In genomic region chr2:163417596-163418337, GRCh38 we compare ENCODE assay signal across 16 cellular contexts.
DNase-seq lines count a peak whose midpoint lies in the region; ATAC-seq and TF ChIP-seq lines count a peak whose summit lies in the region.
"Had no signal": no experiment of that assay in that cellular context is flagged by ENCODE, and none has a peak within 500 bp of the region (broad histone marks: within the 10 kb centered on the region; RNA-seq: fewer than 3 reads in every experiment).

No MANE protein-coding gene starts in this region.

- WGBS in prostate gland, result 83% methylated on average over 2 of the region's 2 CpGs

- intact Hi-C loops in prostate gland (cut with DNase I), result no loop called here
- intact Hi-C loops in dorsolateral prefrontal cortex (cut with DNase I), result no loop called here

- DNase-seq in DMS53 (lab: John Stamatoyannopoulos, UW), result no peak
- DNase-seq in iPS-NIHi7 (ENCODE audit: extremely low spot score), result no peak
- no peak for DNase-seq in prostate gland (ENCODE audit: low spot score)
- no peak for DNase-seq in dorsolateral prefrontal cortex
- DNase-seq: midbrain, NCI-H226, retina, SIG-M5, trophoblast cell had no signal

- no peak overlapping the region for H3K4me3 ChIP-seq in prostate gland
- H3K4me3 ChIP-seq in dorsolateral prefrontal cortex, result no peak overlapping the region

- ATAC-seq in GM18511 (IDR thresholded peaks at IDR 0.05; ENCODE audit: unreplicated experiment) (peak; percentile 96), GM19468 (IDR thresholded peaks at IDR 0.05; ENCODE audit: extremely low read depth, unreplicated experiment) (peak; percentile 91), HG02943 (IDR thresholded peaks at IDR 0.05; ENCODE audit: low read depth, unreplicated experiment) (peak; percentile 89), HG03571 (IDR thresholded peaks at IDR 0.05; ENCODE audit: unreplicated experiment) (peak; percentile 93)
- ATAC-seq: activated CD4-positive, CD25-positive, alpha-beta regulatory T cell treated with anti-CD3 and anti-CD28 coated beads, Interleukin-2, amount 50 U/mL, for 24 hours; activated T-helper 17 cell treated with anti-CD3 and anti-CD28 coated beads, Interleukin-2, amount 50 U/mL, for 72 hours; HCT116 had no signal

- H3K4me1 ChIP-seq in prostate gland (replicated peaks), result no peaks in the 10 kb centered on the region

- H3K36me3 ChIP-seq in prostate gland, result no peaks in the 10 kb centered on the region

- TF ChIP-seq CTCF in prostate gland (IDR thresholded peaks at IDR 0.05) (no peak), dorsolateral prefrontal cortex (IDR thresholded peaks at IDR 0.05 in 54 of 56, conservative IDR thresholded peaks at IDR 0.05 in 2 of 56; ENCODE audit: low read depth in 1 of 56, partially characterized antibody in 56 of 56) (no peak)

- H3K27me3 ChIP-seq in prostate gland (replicated peaks; ENCODE audit: insufficient read depth) (no peaks in the 10 kb centered on the region), dorsolateral prefrontal cortex (no peaks in the 10 kb centered on the region)

- TF ChIP-seq POLR2A in prostate gland (IDR thresholded peaks at IDR 0.05), result no peak

- no peaks in the 10 kb centered on the region for H3K9me3 ChIP-seq in prostate gland

- H3K27ac ChIP-seq in prostate gland (no peak overlapping the region), dorsolateral prefrontal cortex (no peak overlapping the region)
